In the genomic region with DNA sequence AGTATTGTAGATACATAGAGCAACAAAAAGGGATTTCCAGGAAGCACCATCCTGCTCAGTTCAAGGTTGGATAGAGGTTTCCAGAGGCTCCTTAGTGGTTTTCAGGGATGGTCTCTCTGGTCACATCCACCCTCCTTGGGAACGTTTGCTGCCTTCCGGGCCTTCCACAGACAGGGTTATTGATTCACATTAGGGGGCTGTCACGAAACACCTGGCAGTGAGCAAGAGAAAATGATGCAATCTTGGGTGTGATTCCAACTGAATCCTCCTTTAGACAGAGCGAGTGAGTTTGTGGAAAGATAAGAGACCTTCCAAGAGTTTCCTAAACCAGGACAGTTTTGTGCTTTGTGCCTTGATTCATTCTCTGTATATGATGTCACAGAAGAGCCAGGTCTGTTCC, we compare ENCODE assay signal across 16 cellular contexts.
"Had no signal": no experiment of that assay in that cellular context is flagged by ENCODE, and none has a peak within 500 bp of the region (broad histone marks: within the 10 kb centered on the region; RNA-seq: fewer than 3 reads in every experiment).

No MANE protein-coding gene starts in this region.

- FAIRE-seq: endometrium, kidney, small intestine, TTC549 had no signal

- H3K9me3 ChIP-seq: gastroesophageal sphincter, left ventricle myocardium inferior, prostate gland, tibial nerve, uterus had no signal

- H3K27ac Mint-ChIP-seq: activated naive CD8-positive, alpha-beta T cell; stimulated activated naive CD8-positive, alpha-beta T cell treated with anti-CD3 and anti-CD28 coated beads, Interleukin-15, Interleukin-2, amounts not matched to agents 100 ng/mL and 50 ng/mL, for 24 hours had no signal

- H3K4me3 ChIP-seq: gastroesophageal sphincter, left ventricle myocardium inferior, prostate gland, tibial nerve, uterus had no signal

- H3K4me1 ChIP-seq: prostate gland, uterus had no signal

- ATAC-seq: gastroesophageal sphincter, right cardiac atrium had no signal

- H3K36me3 Mint-ChIP-seq: activated naive CD8-positive, alpha-beta T cell had no signal

- H3K27me3 Mint-ChIP-seq: stimulated activated naive CD8-positive, alpha-beta T cell treated with anti-CD3 and anti-CD28 coated beads, Interleukin-15, Interleukin-2, amounts not matched to agents 100 ng/mL and 50 ng/mL, for 24 hours had no signal

- H3K4me3 Mint-ChIP-seq: activated naive CD8-positive, alpha-beta T cell; stimulated activated naive CD8-positive, alpha-beta T cell treated with anti-CD3 and anti-CD28 coated beads, Interleukin-15, Interleukin-2, amounts not matched to agents 100 ng/mL and 50 ng/mL, for 24 hours had no signal

- H3K9me3 Mint-ChIP-seq: stimulated activated naive CD8-positive, alpha-beta T cell treated with anti-CD3 and anti-CD28 coated beads, Interleukin-15, Interleukin-2, amounts not matched to agents 100 ng/mL and 50 ng/mL, for 24 hours had no signal

- H3K27ac ChIP-seq: gastroesophageal sphincter, left ventricle myocardium inferior, prostate gland, tibial nerve, uterus had no signal

- H3K36me3 ChIP-seq: left ventricle myocardium inferior, prostate gland, uterus had no signal

- DNase-seq: activated CD4-positive, alpha-beta T cell treated with anti-CD3 and anti-CD28 coated beads, Interleukin-2, amount 50 U/mL, for 48 hours; erythroblast; kidney; left ventricle myocardium inferior; right cardiac atrium; small intestine; stimulated activated CD4-positive, alpha-beta T cell treated with anti-CD3 and anti-CD28 coated beads, Interleukin-15, amount 100 ng/mL, for 24 hours; stimulated activated CD4-positive, alpha-beta T cell treated with anti-CD3 and anti-CD28 coated beads, Interleukin-2, amount 100 ng/mL, for 48 hours; uterus had no signal

- H3K27me3 ChIP-seq: gastroesophageal sphincter, tibial nerve, uterus had no signal
